10 cellular contexts compared by ENCODE assay signal in genomic region chr1:14486401-14487110, GRCh38.
DNase-seq lines count a peak whose midpoint lies in the region; ATAC-seq and TF ChIP-seq lines count a peak whose summit lies in the region.
"Had no signal": no experiment of that assay in that cellular context is flagged by ENCODE, and none has a peak within 500 bp of the region (broad histone marks: within the 10 kb centered on the region; RNA-seq: fewer than 3 reads in every experiment).

No MANE protein-coding gene starts in this region.

- 62 to 77% methylated on average over 8 of the region's 8 CpGs for WGBS in lung, 2 donors

- no peaks in the 10 kb centered on the region for H3K36me3 Mint-ChIP-seq in activated T-cell treated with anti-CD3 and anti-CD28 coated beads, Interleukin-2, amount 50 U/mL, for 24 hours (ENCODE audit: low read depth)
- H3K36me3 Mint-ChIP-seq in CD8-positive, alpha-beta memory T cell: no peaks in the 10 kb centered on the region
- H3K36me3 Mint-ChIP-seq: brain had no signal

- peaks cover 23% of the 10 kb centered on the region for H3K4me1 ChIP-seq in ACC112 (ENCODE audit: control insufficient read depth, insufficient read depth, low read length, unreplicated experiment)
- no peaks in the 10 kb centered on the region for H3K4me1 ChIP-seq in lung (ENCODE audit: control insufficient read depth in 2 of 2, insufficient read depth in 2 of 2, low read length in 2 of 2)
- H3K4me1 ChIP-seq in CD8-positive, alpha-beta memory T cell (ENCODE audit: insufficient read depth, low read length): no peaks in the 10 kb centered on the region

- H3K27ac ChIP-seq in ACC112 (ENCODE audit: low read depth, low read length) (peak overlapping the region; percentile 81), lung (ENCODE audit: low read depth in 1 of 2, low read length in 1 of 2) (no peak overlapping the region)
- no peak overlapping the region for H3K27ac ChIP-seq in CD8-positive, alpha-beta memory T cell (ENCODE audit: low read depth, low read length)

- H3K36me3 ChIP-seq in ACC112 (ENCODE audit: insufficient read depth, low read length) (no peaks in the 10 kb centered on the region), lung (ENCODE audit: control insufficient read depth in 2 of 2, insufficient read depth in 2 of 2, low read length in 2 of 2) (no peaks in the 10 kb centered on the region)
- no peaks in the 10 kb centered on the region for H3K36me3 ChIP-seq in CD8-positive, alpha-beta memory T cell (ENCODE audit: insufficient read depth, low read length)
- H3K36me3 ChIP-seq: transverse colon had no signal

- no peaks in the 10 kb centered on the region for H3K79me2 ChIP-seq in ACC112 (ENCODE audit: control insufficient read depth, insufficient read depth, low read length, unreplicated experiment)

- CTCF ChIA-PET in CD8-positive, alpha-beta memory T cell (lab: Charles Lee): no interaction called here

- DNase-seq in LHCN-M2 (ENCODE audit: low read depth) (peak; percentile 93), dedifferentiated amniotic fluid mesenchymal stem cell (ENCODE audit: extremely low spot score) (peak; percentile 45), lung (ENCODE audit: low spot score) (no peak), HuH-7.5 (ENCODE audit: low spot score) (no peak)
- no peak for DNase-seq in activated T-cell treated with anti-CD3 and anti-CD28 coated beads, Interleukin-2, amount 50 U/mL, for 48 hours
- no peak for DNase-seq in activated T-cell treated with anti-CD3 and anti-CD28 coated beads, Interleukin-2, amount 50 U/mL, for 24 hours
- no peak for DNase-seq in CD8-positive, alpha-beta memory T cell
- DNase-seq: transverse colon had no signal

- no peak for TF ChIP-seq CTCF in lung (IDR thresholded peaks at IDR 0.05; ENCODE audit: control extremely low read depth, extremely low read depth)

- POLR2A ChIA-PET in CD8-positive, alpha-beta memory T cell (lab: Charles Lee): no interaction called here

- peaks cover 2% of the 10 kb centered on the region for H3K27me3 Mint-ChIP-seq in activated T-cell treated with anti-CD3 and anti-CD28 coated beads, Interleukin-2, amount 50 U/mL, for 24 hours
- peaks cover 0 to 5% of the 10 kb centered on the region in 2 donors for H3K27me3 Mint-ChIP-seq in CD8-positive, alpha-beta memory T cell

- no peaks in the 10 kb centered on the region for H3K4me1 Mint-ChIP-seq in activated T-cell treated with anti-CD3 and anti-CD28 coated beads, Interleukin-2, amount 50 U/mL, for 24 hours (ENCODE audit: low read depth)
- H3K4me1 Mint-ChIP-seq in CD8-positive, alpha-beta memory T cell: no peaks in the 10 kb centered on the region

- H3K4me3 ChIP-seq in ACC112 (ENCODE audit: low read depth, low read length) (peak overlapping the region; percentile 27; the same call in 1 of the 2 replicates), lung (no peak overlapping the region)
- H3K4me3 ChIP-seq in CD8-positive, alpha-beta memory T cell (ENCODE audit: low read length): no peak overlapping the region
- H3K4me3 ChIP-seq: transverse colon had no signal

- peak; percentile 19 for ATAC-seq in lung (ENCODE audit: insufficient read depth, low FRiP score)

- no peaks in the 10 kb centered on the region for H3K9me3 Mint-ChIP-seq in activated T-cell treated with anti-CD3 and anti-CD28 coated beads, Interleukin-2, amount 50 U/mL, for 24 hours
- H3K9me3 Mint-ChIP-seq in CD8-positive, alpha-beta memory T cell: no peaks in the 10 kb centered on the region

- no peak overlapping the region for H3K4me3 Mint-ChIP-seq in activated T-cell treated with anti-CD3 and anti-CD28 coated beads, Interleukin-2, amount 50 U/mL, for 24 hours
- H3K4me3 Mint-ChIP-seq in CD8-positive, alpha-beta memory T cell: no peak overlapping the region
- H3K4me3 Mint-ChIP-seq: brain had no signal

- H2AFZ ChIP-seq in ACC112 (ENCODE audit: low read length, unreplicated experiment): peak overlapping the region; percentile 89

- no peak overlapping the region for H3K27ac Mint-ChIP-seq in activated T-cell treated with anti-CD3 and anti-CD28 coated beads, Interleukin-2, amount 50 U/mL, for 24 hours
- H3K27ac Mint-ChIP-seq in CD8-positive, alpha-beta memory T cell: no peak overlapping the region
- H3K27ac Mint-ChIP-seq: brain had no signal

- H3K9me3 ChIP-seq in lung (ENCODE audit: control insufficient read depth in 2 of 2, insufficient read depth in 1 of 2, low read length in 1 of 2): peaks cover 0 to 1% of the 10 kb centered on the region in 2 donors
- H3K9me3 ChIP-seq in CD8-positive, alpha-beta memory T cell (ENCODE audit: low read length): no peaks in the 10 kb centered on the region
- H3K9me3 ChIP-seq: transverse colon had no signal

- H3K27me3 ChIP-seq in ACC112 (ENCODE audit: insufficient read depth, low read length) (no peaks in the 10 kb centered on the region), lung (ENCODE audit: control insufficient read depth, insufficient read depth) (no peaks in the 10 kb centered on the region)
- H3K27me3 ChIP-seq in CD8-positive, alpha-beta memory T cell (ENCODE audit: insufficient read depth, low read length, poor library complexity, severe bottlenecking): no peaks in the 10 kb centered on the region
- H3K27me3 ChIP-seq: transverse colon had no signal

Comparison
In these comparisons a context has a peak if more than half of its experiments do, and no peak if none do; other contexts are left out.
1. DNase-seq: peak in LHCN-M2 (single experiment) and dedifferentiated amniotic fluid mesenchymal stem cell (single experiment); none in lung (single experiment), HuH-7.5 (single experiment), activated T-cell treated with anti-CD3 and anti-CD28 coated beads, Interleukin-2, amount 50 U/mL, for 48 hours (0 of 2), activated T-cell treated with anti-CD3 and anti-CD28 coated beads, Interleukin-2, amount 50 U/mL, for 24 hours (single experiment) and CD8-positive, alpha-beta memory T cell (0 of 5).